25 cellular contexts compared by ENCODE assay signal in genomic region chr3:19576343-19576742, GRCh38.
"Had no signal": no experiment of that assay in that cellular context is flagged by ENCODE, and none has a peak within 500 bp of the region (broad histone marks: within the 10 kb centered on the region; RNA-seq: fewer than 3 reads in every experiment).

No MANE protein-coding gene starts in this region.

- ATAC-seq: naive thymus-derived CD4-positive, alpha-beta T cell; natural killer cell; psoas muscle; right cardiac atrium; right lobe of liver; stimulated activated effector memory CD8-positive, alpha-beta T cell treated with anti-CD3 and anti-CD28 coated beads, Interleukin-12 subunit alpha, Interleukin-12 subunit beta, amount 100 ng/mL, for 72 hours; stimulated activated naive B cell treated with anti-CD40 and anti-IgM and Interleukin-4, amounts not matched to agents 10 μg/mL and 1 μg/mL and 100 μg/mL, for 72 hours had no signal

- H3K4me2 ChIP-seq: neural progenitor cell had no signal

- H3K9me3 ChIP-seq: ovary, psoas muscle, right lobe of liver, sigmoid colon, stomach, thoracic aorta, thyroid gland, tibial nerve, uterus had no signal

- H3K4me1 ChIP-seq: neural progenitor cell, parathyroid adenoma, psoas muscle, right lobe of liver, sigmoid colon, stomach, thyroid gland, tibial nerve, uterus had no signal

- H2AFZ ChIP-seq: neural progenitor cell, parathyroid adenoma had no signal

- H3K79me2 ChIP-seq: parathyroid adenoma had no signal

- H3K36me3 ChIP-seq: neural progenitor cell, ovary, right lobe of liver, sigmoid colon, stomach, thoracic aorta, thyroid gland, tibial nerve, uterus had no signal

- DNase-seq: naive thymus-derived CD4-positive, alpha-beta T cell; natural killer cell; occipital lobe; ovary; posterior cingulate gyrus; psoas muscle; right cardiac atrium; right lobe of liver; sigmoid colon; small intestine; stimulated activated CD4-positive, alpha-beta T cell treated with anti-CD3 and anti-CD28 coated beads, Interleukin-15, amount 100 ng/mL, for 24 hours; stimulated activated CD4-positive, alpha-beta T cell treated with anti-CD3 and anti-CD28 coated beads, Interleukin-2, amount 100 ng/mL, for 24 hours; stimulated activated CD4-positive, alpha-beta T cell treated with anti-CD3 and anti-CD28 coated beads, Interleukin-2, amount 100 ng/mL, for 48 hours; stimulated activated CD4-positive, alpha-beta T cell treated with anti-CD3 and anti-CD28 coated beads, Interleukin-4, amount 100 ng/mL, for 24 hours; stimulated activated naive B cell treated with anti-CD40 and anti-IgM and Interleukin-4, amounts not matched to agents 10 μg/mL and 1 μg/mL and 100 μg/mL, for 72 hours; stimulated activated naive CD4-positive, alpha-beta T cell treated with Interleukin-2 at 50 U/mL for 16 hours; stomach; thyroid gland; trophoblast cell; uterus had no signal

- FAIRE-seq: small intestine had no signal

- H3K27ac ChIP-seq: neural progenitor cell, ovary, parathyroid adenoma, psoas muscle, right lobe of liver, sigmoid colon, stomach, thoracic aorta, thyroid gland, tibial nerve, uterus had no signal

- H3K4me3 ChIP-seq: neural progenitor cell, ovary, psoas muscle, right lobe of liver, sigmoid colon, stomach, thoracic aorta, thyroid gland, tibial nerve, uterus had no signal

- H3K27me3 ChIP-seq: neural progenitor cell, ovary, right lobe of liver, sigmoid colon, stomach, thyroid gland, tibial nerve, uterus had no signal
